In genomic region chr16:83995756-83996155, GRCh38 we compare ENCODE assay signal across 11 cellular contexts. TPM values are rescaled to one million over a fixed set of nuclear protein-coding genes. Genes with fewer than 3 reads are reported as not detected.
DNase-seq lines count a peak whose midpoint lies in the region; ATAC-seq and TF ChIP-seq lines count a peak whose summit lies in the region.
"Had no signal": no experiment of that assay in that cellular context is flagged by ENCODE, and none has a peak within 500 bp of the region (broad histone marks: within the 10 kb centered on the region; RNA-seq: fewer than 3 reads in every experiment).

No MANE protein-coding gene starts in this region.

- H3K27ac ChIP-seq in gastroesophageal sphincter, result no peak overlapping the region
- H3K27ac ChIP-seq: SJSA1 had no signal

- peaks cover 6% of the 10 kb centered on the region for H3K27me3 Mint-ChIP-seq in activated CD4-positive, alpha-beta T cell treated with anti-CD3 and anti-CD28 coated beads, Interleukin-2, amount 10 ng/mL, durations not matched to agents 24 days and 14 days

- no peaks in the 10 kb centered on the region for H3K4me1 Mint-ChIP-seq in activated CD4-positive, alpha-beta T cell treated with anti-CD3 and anti-CD28 coated beads, Interleukin-2, amount 10 ng/mL, durations not matched to agents 24 days and 14 days

- intact Hi-C loops in posterior cingulate gyrus (cut with DNase I), result no loop called here
- intact Hi-C loops in activated CD4-positive, alpha-beta T cell treated with anti-CD3 and anti-CD28 coated beads, Interleukin-2, amount 10 ng/mL, durations not matched to agents 24 days and 14 days (cut with micrococcal nuclease), result no loop called here

- no peaks in the 10 kb centered on the region for H3K9me3 Mint-ChIP-seq in activated CD4-positive, alpha-beta T cell treated with anti-CD3 and anti-CD28 coated beads, Interleukin-2, amount 10 ng/mL, durations not matched to agents 24 days and 14 days

- in situ Hi-C loops in GM13977 (cut with MboI; ENCODE audit: low pct_unique_long_range_greater_than_20kb, low sequenced_read_pairs, unreplicated experiment), result no loop called here

- H3K4me3 ChIP-seq in H7 (ENCODE audit: insufficient read depth, low read depth, low read length), result no peak overlapping the region
- no peak overlapping the region for H3K4me3 ChIP-seq in gastroesophageal sphincter
- H3K4me3 ChIP-seq: SJSA1 had no signal

- H3K27me3 ChIP-seq in H7 (ENCODE audit: control insufficient read depth, insufficient read depth, low read length), result no peaks in the 10 kb centered on the region
- peaks cover 8% of the 10 kb centered on the region for H3K27me3 ChIP-seq in gastroesophageal sphincter

- no peak for TF ChIP-seq EP300 in gastroesophageal sphincter (IDR thresholded peaks at IDR 0.05)

- DNase-seq in H7, result peak; percentile 98
- DNase-seq in NCI-H510A (lab: John Stamatoyannopoulos, UW), result peak; percentile 40
- DNase-seq in posterior cingulate gyrus, result peak in 9 of 10 donors; percentile 17 to 96 (median 70)
- no peak for DNase-seq in effector CD8-positive, alpha-beta T cell (lab: John Stamatoyannopoulos, UW)
- DNase-seq in activated CD4-positive, alpha-beta T cell treated with anti-CD3 and anti-CD28 coated beads, Interleukin-2, amount 10 ng/mL, durations not matched to agents 24 days and 14 days, result no peak
- DNase-seq in GM13977 (ENCODE audit: low spot score), result no peak
- DNase-seq: GF-D8 had no signal

- H3K4me3 Mint-ChIP-seq in activated CD4-positive, alpha-beta T cell treated with anti-CD3 and anti-CD28 coated beads, Interleukin-2, amount 10 ng/mL, durations not matched to agents 24 days and 14 days, result no peak overlapping the region

- TF ChIP-seq CTCF in gastroesophageal sphincter (IDR thresholded peaks at IDR 0.05) (no peak), GM13977 (IDR thresholded peaks at IDR 0.05; ENCODE audit: extremely low read depth, insufficient read depth, missing control alignments) (no peak)

- H3K27ac Mint-ChIP-seq in activated CD4-positive, alpha-beta T cell treated with anti-CD3 and anti-CD28 coated beads, Interleukin-2, amount 10 ng/mL, durations not matched to agents 24 days and 14 days, result no peak overlapping the region

- peak; percentile 47 for ATAC-seq in gastroesophageal sphincter
- ATAC-seq in GM19395 (IDR thresholded peaks at IDR 0.05; ENCODE audit: unreplicated experiment), result no peak

- TF ChIP-seq POLR2A in gastroesophageal sphincter (IDR thresholded peaks at IDR 0.05), result no peak

- no peaks in the 10 kb centered on the region for H3K36me3 Mint-ChIP-seq in activated CD4-positive, alpha-beta T cell treated with anti-CD3 and anti-CD28 coated beads, Interleukin-2, amount 10 ng/mL, durations not matched to agents 24 days and 14 days (ENCODE audit: low read depth)

- 0% methylated on average over 2 of the region's 21 CpGs; no CpG with 5 or more reads in 1 of the 2 donors for WGBS in gastroesophageal sphincter (ENCODE audit: low coverage in 1 of 2), 2 donors

- peaks cover 0 to 20% (median 4%) of the 10 kb centered on the region in 3 donors for H3K4me1 ChIP-seq in gastroesophageal sphincter
- H3K4me1 ChIP-seq: SJSA1 had no signal

- H3K36me3 ChIP-seq in H7 (replicated peaks; ENCODE audit: control insufficient read depth, insufficient read depth, low read length), result no peaks in the 10 kb centered on the region
- no peaks in the 10 kb centered on the region for H3K36me3 ChIP-seq in gastroesophageal sphincter
- H3K36me3 ChIP-seq: SJSA1 had no signal

- H3K9me3 ChIP-seq in gastroesophageal sphincter, result no peaks in the 10 kb centered on the region
- H3K9me3 ChIP-seq: SJSA1 had no signal

RNA-seq across cellular contexts. Expression of gene NECAB2, which starts 27.7 kb away (rescaled TPM):
- 0.55 and 1.2 TPM in 2 replicates for total RNA-seq in H7 (2014; rRNA removed; shearing (Covaris generic))
- total RNA-seq in gastroesophageal sphincter, result 1 to 10 TPM in 1 of 4 donors, not detected in 3; 1.1 TPM
- total RNA-seq in activated CD4-positive, alpha-beta T cell treated with anti-CD3 and anti-CD28 coated beads, Interleukin-2, amount 10 ng/mL, durations not matched to agents 24 days and 14 days, result not detected in 2 replicates
- total RNA-seq: osteocyte, SJSA1 had no signal

RNA-seq across cellular contexts. Expression of gene OSGIN1, which starts 42.7 kb away (rescaled TPM):
- total RNA-seq in H7 (2014; rRNA removed; shearing (Covaris generic)), result 1.3 and 1.6 TPM in 2 replicates
- 10 to 100 TPM in 2 of 4 donors, 1 to 10 TPM in 2; 7.9 to 12.5 (median 9.4) TPM for total RNA-seq in gastroesophageal sphincter
- total RNA-seq in activated CD4-positive, alpha-beta T cell treated with anti-CD3 and anti-CD28 coated beads, Interleukin-2, amount 10 ng/mL, durations not matched to agents 24 days and 14 days, result 0.72 and 1.3 TPM in 2 replicates

RNA-seq across cellular contexts. Expression of gene SLC38A8, which starts 46.8 kb away (rescaled TPM):
- not detected in 2 replicates for total RNA-seq in H7 (2014; rRNA removed; shearing (Covaris generic))
- total RNA-seq in gastroesophageal sphincter, result not detected
- total RNA-seq in activated CD4-positive, alpha-beta T cell treated with anti-CD3 and anti-CD28 coated beads, Interleukin-2, amount 10 ng/mL, durations not matched to agents 24 days and 14 days, result not detected in 2 replicates
- total RNA-seq: osteocyte, SJSA1 had no signal

Comparison
In these comparisons a context has a peak if more than half of its experiments do, and no peak if none do; other contexts are left out.
1. DNase-seq: peak in H7 (single experiment), NCI-H510A (single experiment) and posterior cingulate gyrus (9 of 10); none in effector CD8-positive, alpha-beta T cell (single experiment), activated CD4-positive, alpha-beta T cell treated with anti-CD3 and anti-CD28 coated beads, Interleukin-2, amount 10 ng/mL, durations not matched to agents 24 days and 14 days (single experiment) and GM13977 (single experiment).